ENCODE assay signal across 11 cellular contexts in genomic region chr16:2530629-2531318, GRCh38. TPM values are rescaled to one million over a fixed set of nuclear protein-coding genes. Genes with fewer than 3 reads are reported as not detected.
A peak's percentile ranks its signal among the peaks of the same experiment; 100 is the strongest.
DNase-seq lines count a peak whose midpoint lies in the region; ATAC-seq and TF ChIP-seq lines count a peak whose summit lies in the region.
"Had no signal": no experiment of that assay in that cellular context is flagged by ENCODE, and none has a peak within 500 bp of the region (broad histone marks: within the 10 kb centered on the region; RNA-seq: fewer than 3 reads in every experiment).

No MANE protein-coding gene starts in this region.

- H3K27me3 ChIP-seq in AG04450 (ENCODE audit: control insufficient read depth, insufficient read depth, low read length) (no peaks in the 10 kb centered on the region), Karpas-422 (ENCODE audit: low read length) (no peaks in the 10 kb centered on the region), dorsolateral prefrontal cortex (no peaks in the 10 kb centered on the region)

- H3K27ac ChIP-seq in AG04450 (ENCODE audit: low read depth, low read length): peak overlapping the region; percentile 68
- peak overlapping the region; percentile 41; the same call in 1 of the 2 replicates for H3K27ac ChIP-seq in Karpas-422 (ENCODE audit: low read length)
- peak overlapping the region in 53 of 59 donors; percentile 20 to 96 (median 87) for H3K27ac ChIP-seq in dorsolateral prefrontal cortex

- DNase-seq in AG04450 (ENCODE audit: low read depth, low spot score): no peak
- DNase-seq in Karpas-422: no peak
- DNase-seq in dorsolateral prefrontal cortex: no peak
- no peak for DNase-seq in nephron progenitor cell
- DNase-seq in stimulated activated CD4-positive, alpha-beta T cell treated with anti-CD3 and anti-CD28 coated beads, Interleukin-12 subunit alpha, Interleukin-12 subunit beta, amount 100 ng/mL, for 4 hours: no peak
- DNase-seq in anterior cingulate cortex (lab: John Stamatoyannopoulos, UW): no peak
- DNase-seq: activated CD4-positive, CD25-positive, alpha-beta regulatory T cell treated with anti-CD3 and anti-CD28 coated beads, Interleukin-2, amount 50 U/mL, for 72 hours; NCI-H1436 had no signal

- peak overlapping the region; percentile 98 for H3K4me2 ChIP-seq in Karpas-422 (ENCODE audit: low read depth, low read length, poor library complexity, severe bottlenecking)

- POLR2A ChIA-PET in AG04450 (lab: Yijun Ruan, JAX): interaction anchor here (0.6 to 3.0 kb wide), 3 partner anchors 10 to 340 kb away, joined by 3 to 22 read pairs (median 3); partner anchors contain the start of gene AMDHD2

- CTCF ChIA-PET in AG04450 (lab: Charles Lee): no interaction called here

- H4K20me1 ChIP-seq in Karpas-422 (ENCODE audit: insufficient read depth, low read depth, low read length): no peaks in the 10 kb centered on the region

- H3K36me3 Mint-ChIP-seq in nephron progenitor cell (ENCODE audit: low read depth): no peaks in the 10 kb centered on the region

- H3K4me3 ChIP-seq in AG04450 (ENCODE audit: low read depth, low read length) (no peak overlapping the region), Karpas-422 (ENCODE audit: low read length) (no peak overlapping the region), dorsolateral prefrontal cortex (peak overlapping the region in 33 of 59 donors; percentile 57 to 91 (median 74))

- H3K9me2 ChIP-seq in Karpas-422 (replicated peaks; ENCODE audit: insufficient read depth, low read length): no peaks in the 10 kb centered on the region

- peaks cover 1% of the 10 kb centered on the region; the same call in 1 of the 2 replicates for H3K9me3 ChIP-seq in AG04450 (ENCODE audit: control insufficient read depth, insufficient read depth, low read length)
- H3K9me3 ChIP-seq in Karpas-422 (ENCODE audit: low read length): no peaks in the 10 kb centered on the region

- H3K4me1 ChIP-seq in Karpas-422 (ENCODE audit: low read length): peaks cover 21% of the 10 kb centered on the region

- H3K27me3 Mint-ChIP-seq in nephron progenitor cell (ENCODE audit: low read depth, poor library complexity): peaks cover 5% of the 10 kb centered on the region

- peak overlapping the region; percentile 89 for H3K4me3 Mint-ChIP-seq in nephron progenitor cell

- no peaks in the 10 kb centered on the region for H3K36me3 ChIP-seq in Karpas-422 (ENCODE audit: insufficient read depth, low read length)

- ATAC-seq in GM21576 (IDR thresholded peaks at IDR 0.05; ENCODE audit: unreplicated experiment) (no peak), HG03432 (IDR thresholded peaks at IDR 0.05; ENCODE audit: unreplicated experiment) (no peak)

- no peak for TF ChIP-seq CTCF in AG04450 (IDR thresholded peaks at IDR 0.05; ENCODE audit: low read depth, low read length)
- TF ChIP-seq CTCF in dorsolateral prefrontal cortex (IDR thresholded peaks at IDR 0.05 in 54 of 56, conservative IDR thresholded peaks at IDR 0.05 in 2 of 56; ENCODE audit: low read depth in 1 of 56, partially characterized antibody in 56 of 56): no peak
- TF ChIP-seq CTCF in nephron progenitor cell (IDR thresholded peaks at IDR 0.05): no peak

- H3K27ac Mint-ChIP-seq in nephron progenitor cell: no peak overlapping the region

- no peaks in the 10 kb centered on the region for H3K9me3 Mint-ChIP-seq in nephron progenitor cell

- H3K9ac ChIP-seq in Karpas-422 (ENCODE audit: low read length): peak overlapping the region; percentile 73

- intact Hi-C loops in dorsolateral prefrontal cortex (cut with DNase I): loop anchor here in 1 of 2 donors (10.0 kb wide), 1 partner anchor 144 kb away; no protein-coding TSS in a partner anchor

- peaks cover 8% of the 10 kb centered on the region for H3K4me1 Mint-ChIP-seq in nephron progenitor cell

- H3K79me2 ChIP-seq in Karpas-422 (ENCODE audit: low read length): no peaks in the 10 kb centered on the region

- no peak overlapping the region for H2AFZ ChIP-seq in Karpas-422 (ENCODE audit: low read length)

RNA-seq across cellular contexts. Expression of gene CEMP1, which starts 0.4 kb away (rescaled TPM):
- polyA plus RNA-seq in AG04450 (2011; rRNA removed): not detected in 2 replicates
- not detected in 2 replicates for polyA minus RNA-seq in AG04450 (2011; rRNA and poly(A)+ RNA removed)
- 0.43 TPM in 1 of 2 replicates, not detected in the other for total RNA-seq in Karpas-422 (2014; rRNA removed; shearing (Covaris generic); ENCODE audit: low replicate concordance)
- total RNA-seq in dorsolateral prefrontal cortex: 1 to 10 TPM in 12 of 120 experiments, under 1 TPM in 39, not detected in 69; 0.32 to 1.7 (median 0.77) TPM
- total RNA-seq: endothelial cell of umbilical vein had no signal
- polyA plus RNA-seq: endothelial cell of umbilical vein had no signal

RNA-seq across cellular contexts. Expression of gene PDPK1, which starts 7.0 kb away (rescaled TPM):
- 27.7 and 32.4 TPM in 2 replicates for polyA plus RNA-seq in AG04450 (2011; rRNA removed)
- polyA minus RNA-seq in AG04450 (2011; rRNA and poly(A)+ RNA removed): 19.9 and 23.4 TPM in 2 replicates
- 24.9 and 49.5 TPM in 2 replicates for total RNA-seq in Karpas-422 (2014; rRNA removed; shearing (Covaris generic); ENCODE audit: low replicate concordance)
- total RNA-seq in dorsolateral prefrontal cortex: 100 to 1,000 TPM in 95 of 120 experiments, 10 to 100 TPM in 25; 75.2 to 164 (median 115) TPM

RNA-seq across cellular contexts. Expression of gene AMDHD2, which starts 10.6 kb away (rescaled TPM):
- 7.7 and 11.9 TPM in 2 replicates for polyA plus RNA-seq in AG04450 (2011; rRNA removed)
- polyA minus RNA-seq in AG04450 (2011; rRNA and poly(A)+ RNA removed): 8.0 and 11.3 TPM in 2 replicates
- total RNA-seq in Karpas-422 (2014; rRNA removed; shearing (Covaris generic); ENCODE audit: low replicate concordance): 22.7 and 51.7 TPM in 2 replicates
- total RNA-seq in dorsolateral prefrontal cortex: 10 to 100 TPM; 26.9 to 73.4 (median 42.9) TPM

RNA-seq across cellular contexts. Expression of gene ATP6V0C, which starts 17.0 kb away (rescaled TPM):
- polyA plus RNA-seq in AG04450 (2011; rRNA removed): 11.0 and 19.9 TPM in 2 replicates
- 25.0 and 32.3 TPM in 2 replicates for polyA minus RNA-seq in AG04450 (2011; rRNA and poly(A)+ RNA removed)
- 29.4 and 30.2 TPM in 2 replicates for total RNA-seq in Karpas-422 (2014; rRNA removed; shearing (Covaris generic); ENCODE audit: low replicate concordance)
- 100 to 1,000 TPM; 283 to 670 (median 496) TPM for total RNA-seq in dorsolateral prefrontal cortex

RNA-seq across cellular contexts. Expression of gene TBC1D24, which starts 55.8 kb away (rescaled TPM):
- polyA plus RNA-seq in AG04450 (2011; rRNA removed): 6.0 and 6.4 TPM in 2 replicates
- 12.0 and 13.2 TPM in 2 replicates for polyA minus RNA-seq in AG04450 (2011; rRNA and poly(A)+ RNA removed)
- 15.8 and 20.5 TPM in 2 replicates for total RNA-seq in Karpas-422 (2014; rRNA removed; shearing (Covaris generic); ENCODE audit: low replicate concordance)
- 10 to 100 TPM; 27.5 to 97.0 (median 62.6) TPM for total RNA-seq in dorsolateral prefrontal cortex

Comparison
In these comparisons a context has a peak if more than half of its experiments do, and no peak if none do; other contexts are left out.
1. H3K4me3 ChIP-seq: peak in dorsolateral prefrontal cortex (33 of 59); none in AG04450 (single experiment) and Karpas-422 (single experiment).
2. Peak in every context shown above with its lines, with median percentiles within 50 percentile points of each other: H3K27ac ChIP-seq.